In the genomic region with DNA sequence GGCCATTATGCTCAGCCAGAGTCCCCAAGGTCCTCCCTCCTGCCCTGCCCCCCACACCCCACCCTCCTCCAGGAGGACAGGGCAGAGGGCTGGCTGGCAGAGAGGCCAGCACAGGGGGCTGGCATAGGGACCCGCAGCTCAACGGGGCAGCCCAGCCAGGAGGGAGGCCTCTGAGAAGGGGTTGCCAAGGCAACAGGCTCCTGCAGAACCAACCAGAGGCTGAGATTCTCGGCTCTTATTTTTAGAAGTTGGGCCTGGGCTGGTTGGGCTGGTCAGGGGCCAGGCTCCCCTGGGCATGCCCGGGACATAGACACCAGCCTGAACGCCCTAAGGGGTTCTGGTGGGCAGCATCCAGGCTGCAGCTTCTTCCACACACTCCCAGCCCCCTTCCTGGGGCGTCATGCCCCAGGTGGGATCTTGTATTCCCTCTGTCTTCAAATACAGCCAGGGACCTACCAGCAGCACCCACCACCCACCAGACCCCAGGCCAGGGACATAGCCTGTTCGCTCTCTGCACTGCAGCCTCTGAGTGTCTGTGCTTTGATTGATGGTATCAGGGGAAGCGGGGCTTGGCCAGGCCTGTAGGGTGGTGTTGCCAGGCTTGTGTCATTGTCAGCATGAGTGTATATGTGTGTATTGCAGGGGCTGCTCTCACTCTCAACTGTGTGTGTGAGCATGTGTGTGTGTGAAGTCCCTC, we compare ENCODE assay signal across 18 cellular contexts. TPM values are rescaled to one million over a fixed set of nuclear protein-coding genes. Genes with fewer than 3 reads are reported as not detected.
DNase-seq lines count a peak whose midpoint lies in the region; ATAC-seq lines count a peak whose summit lies in the region.
"Had no signal": no experiment of that assay in that cellular context is flagged by ENCODE, and none has a peak within 500 bp of the region (broad histone marks: within the 10 kb centered on the region; RNA-seq: fewer than 3 reads in every experiment).

No MANE protein-coding gene starts in this region.

- no peaks in the 10 kb centered on the region for H3K27me3 ChIP-seq in right cardiac atrium (ENCODE audit: control insufficient read depth, insufficient read depth)

- H3K27ac Mint-ChIP-seq in stimulated activated memory B cell treated with anti-CD40 and anti-IgM and Interleukin-4, amounts not matched to agents 10 μg/mL and 1 μg/mL and 100 μg/mL, for 72 hours: peak overlapping the region; percentile 58
- H3K27ac Mint-ChIP-seq: activated CD4-positive, alpha-beta memory T cell treated with anti-CD3 and anti-CD28 coated beads for 36 hours had no signal

- H3K4me3 Mint-ChIP-seq in stimulated activated memory B cell treated with anti-CD40 and anti-IgM and Interleukin-4, amounts not matched to agents 10 μg/mL and 1 μg/mL and 100 μg/mL, for 72 hours: no peak overlapping the region
- H3K4me3 Mint-ChIP-seq: activated CD4-positive, alpha-beta memory T cell treated with anti-CD3 and anti-CD28 coated beads for 36 hours had no signal

- no peak overlapping the region for H3K4me3 ChIP-seq in right cardiac atrium (ENCODE audit: low read length)
- H3K4me3 ChIP-seq: sigmoid colon had no signal

- DNase-seq in DMS 273 (lab: John Stamatoyannopoulos, UW; ENCODE audit: unreplicated experiment) (peak; percentile 69), DMS 273 treated with DMSO at 0.1 percent for 48 hours (lab: John Stamatoyannopoulos, UW) (no peak), right cardiac atrium (peak in 1 of 3 donors; percentile 55), activated gamma-delta T cell treated with Interleukin-2 at 50 U/mL for 16 hours (no peak)
- DNase-seq: activated CD4-positive, alpha-beta memory T cell treated with anti-CD3 and anti-CD28 coated beads for 36 hours; GF-D8; KG1; NCI-H1694 treated with DMSO at 0.1 percent for 48 hours; NCI-H774; SHP77; stimulated activated naive CD4-positive, alpha-beta T cell treated with Interleukin-2 at 50 U/mL for 16 hours had no signal

- intact Hi-C loops in right cardiac atrium (cut with DNase I): loop anchor here in 2 of 4 donors (10.0 kb wide), 3 partner anchors 67 to 217 kb away; no protein-coding TSS in a partner anchor

- no peaks in the 10 kb centered on the region for H3K9me3 Mint-ChIP-seq in stimulated activated memory B cell treated with anti-CD40 and anti-IgM and Interleukin-4, amounts not matched to agents 10 μg/mL and 1 μg/mL and 100 μg/mL, for 72 hours
- H3K9me3 Mint-ChIP-seq: activated CD4-positive, alpha-beta memory T cell treated with anti-CD3 and anti-CD28 coated beads for 36 hours had no signal

- no peaks in the 10 kb centered on the region for H3K9me3 ChIP-seq in right cardiac atrium (ENCODE audit: control insufficient read depth, low read length)
- H3K9me3 ChIP-seq: sigmoid colon had no signal

- peaks cover 25% of the 10 kb centered on the region for H3K27me3 Mint-ChIP-seq in stimulated activated memory B cell treated with anti-CD40 and anti-IgM and Interleukin-4, amounts not matched to agents 10 μg/mL and 1 μg/mL and 100 μg/mL, for 72 hours

- WGBS in right cardiac atrium: 38% methylated on average over 8 of the region's 8 CpGs

- H3K4me1 Mint-ChIP-seq in stimulated activated memory B cell treated with anti-CD40 and anti-IgM and Interleukin-4, amounts not matched to agents 10 μg/mL and 1 μg/mL and 100 μg/mL, for 72 hours: peaks cover 28% of the 10 kb centered on the region

- no peaks in the 10 kb centered on the region for H3K36me3 Mint-ChIP-seq in stimulated activated memory B cell treated with anti-CD40 and anti-IgM and Interleukin-4, amounts not matched to agents 10 μg/mL and 1 μg/mL and 100 μg/mL, for 72 hours
- H3K36me3 Mint-ChIP-seq: activated CD4-positive, alpha-beta memory T cell treated with anti-CD3 and anti-CD28 coated beads for 36 hours; CD8-positive, alpha-beta memory T cell had no signal

- peaks cover 4% of the 10 kb centered on the region for H3K4me1 ChIP-seq in right cardiac atrium (ENCODE audit: control insufficient read depth, insufficient read depth, low read length)

- ATAC-seq in right cardiac atrium: peak; percentile 19
- no peak for ATAC-seq in stimulated activated memory B cell treated with anti-CD40 and anti-IgM and Interleukin-4, amounts not matched to agents 10 μg/mL and 1 μg/mL and 100 μg/mL, for 72 hours
- no peak for ATAC-seq in GM21723 (IDR thresholded peaks at IDR 0.05; ENCODE audit: unreplicated experiment)
- no peak for ATAC-seq in GM18870 (IDR thresholded peaks at IDR 0.05; ENCODE audit: unreplicated experiment)

- H3K27ac ChIP-seq in angular gyrus (ENCODE audit: low read depth, low read length) (peak overlapping the region; percentile 29), right cardiac atrium (ENCODE audit: low read length) (no peak overlapping the region)
- H3K27ac ChIP-seq: 22Rv1, sigmoid colon had no signal

RNA-seq across cellular contexts. Expression of gene ADGRB2, which starts 18.1 kb away (rescaled TPM):
- 10 to 100 TPM; 11.8 to 14.8 (median 13.1) TPM for total RNA-seq in right cardiac atrium
- polyA plus RNA-seq in right cardiac atrium: 18.2 TPM

RNA-seq across cellular contexts. Expression of gene SPOCD1, which starts 33.6 kb away (rescaled TPM):
- total RNA-seq in right cardiac atrium: under 1 TPM in 3 of 4 donors, not detected in 1; 0.15 to 0.25 (median 0.17) TPM
- polyA plus RNA-seq in right cardiac atrium: 0.09 TPM
- polyA plus RNA-seq: CD8-positive, alpha-beta memory T cell had no signal

Comparison
In these comparisons a context has a peak if more than half of its experiments do, and no peak if none do; other contexts are left out.
1. ATAC-seq: peak in right cardiac atrium (2 of 2); none in stimulated activated memory B cell treated with anti-CD40 and anti-IgM and Interleukin-4, amounts not matched to agents 10 μg/mL and 1 μg/mL and 100 μg/mL, for 72 hours (single experiment), GM21723 (single experiment) and GM18870 (single experiment).